In genomic region chr9:1929722-1930621, GRCh38 we compare ENCODE assay signal across 15 cellular contexts.
DNase-seq lines count a peak whose midpoint lies in the region; ATAC-seq, FAIRE-seq and TF ChIP-seq lines count a peak whose summit lies in the region.
"Had no signal": no experiment of that assay in that cellular context is flagged by ENCODE, and none has a peak within 500 bp of the region (broad histone marks: within the 10 kb centered on the region; RNA-seq: fewer than 3 reads in every experiment).

No MANE protein-coding gene starts in this region.

- FAIRE-seq in GM12891 (lab: Jason Lieb, UNC), result peak; percentile 90
- FAIRE-seq: bronchial epithelial cell had no signal

- peaks cover 0 to 1% (median 0%) of the 10 kb centered on the region in 3 donors for H3K9me3 Mint-ChIP-seq in IgD-negative memory B cell

- no peaks in the 10 kb centered on the region for H3K36me3 Mint-ChIP-seq in IgD-negative memory B cell

- peak overlapping the region in 3 of 4 donors; percentile 70 to 87 (median 73) for H3K4me3 Mint-ChIP-seq in IgD-negative memory B cell

- H3K27ac ChIP-seq in caudate nucleus (ENCODE audit: low read depth, low read length), result no peak overlapping the region
- H3K27ac ChIP-seq: BLaER1 treated with 17β-estradiol and CSF1 and Interleukin-3, amounts not matched to agents 10 nM and 100 nM; KMS-11 had no signal

- no peak for TF ChIP-seq POLR2A in GM12891 (IDR thresholded peaks at IDR 0.05; ENCODE audit: low read depth, low read length)

- ATAC-seq in GM19372 (IDR thresholded peaks at IDR 0.05; ENCODE audit: low read depth, unreplicated experiment) (peak; percentile 54), HG02798 (IDR thresholded peaks at IDR 0.05; ENCODE audit: poor library complexity, unreplicated experiment) (peak; percentile 61)
- ATAC-seq: esophagus mucosa had no signal

- peak overlapping the region in 1 of 3 donors; percentile 13 for H3K27ac Mint-ChIP-seq in IgD-negative memory B cell

- H3K4me1 Mint-ChIP-seq in IgD-negative memory B cell, result peaks cover 8 to 11% (median 8%) of the 10 kb centered on the region in 3 donors

- H3K27me3 Mint-ChIP-seq in IgD-negative memory B cell, result peaks cover 1% of the 10 kb centered on the region

- no peak for DNase-seq in GM12891 (ENCODE audit: insufficient read length, low spot score)
- DNase-seq in GDM1 (lab: John Stamatoyannopoulos, UW), result no peak
- no peak for DNase-seq in caudate nucleus (lab: John Stamatoyannopoulos, UW)
- DNase-seq in medulla oblongata (ENCODE audit: extremely low spot score), result no peak
- no peak for DNase-seq in amniotic stem cell (lab: John Stamatoyannopoulos, UW)
- DNase-seq: GF-D8, NCI-H2171 treated with DMSO at 0.1 percent for 48 hours, trophoblast cell had no signal

TF ChIP-seq in GM12891, 5 proteins besides CTCF, POLR2A, EP300 and RAD21:
- TF ChIP-seq TAF1 (IDR thresholded peaks at IDR 0.05; ENCODE audit: low read depth, low read length), result no peak
- TF ChIP-seq PAX5 (IDR thresholded peaks at IDR 0.05; ENCODE audit: insufficient read depth, low read length, severe bottlenecking), result no peak
- TF ChIP-seq POU2F2 (IDR thresholded peaks at IDR 0.05; ENCODE audit: low read depth, low read length), result no peak
- no peak for TF ChIP-seq SPI1 (IDR thresholded peaks at IDR 0.05; ENCODE audit: low read depth, low read length)
- no peak for TF ChIP-seq POLR2AphosphoS5 (IDR thresholded peaks at IDR 0.05; ENCODE audit: low read depth, low read length)
